8 cellular contexts compared by ENCODE assay signal in the genomic region with DNA sequence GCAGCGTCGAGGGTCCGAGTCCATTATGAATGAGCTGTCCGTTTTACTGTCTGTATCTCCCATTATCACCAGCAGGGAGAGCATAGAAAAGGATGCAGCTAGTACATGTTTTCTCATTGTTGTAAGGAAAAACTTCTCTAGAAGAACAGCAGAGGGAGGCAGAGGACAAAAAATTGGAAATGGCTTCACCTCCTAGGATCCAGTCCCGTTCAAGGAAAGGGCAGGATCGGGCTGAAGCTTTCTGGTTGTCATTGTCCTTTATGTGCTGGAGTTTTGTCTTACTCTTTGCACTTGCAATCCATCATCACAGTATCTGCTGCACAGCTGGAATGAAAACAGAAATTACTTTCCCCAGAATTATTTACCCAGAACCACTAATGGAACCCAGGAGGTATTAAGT. TPM values are rescaled to one million over a fixed set of nuclear protein-coding genes. Genes with fewer than 3 reads are reported as not detected.
DNase-seq lines count a peak whose midpoint lies in the region; ATAC-seq and TF ChIP-seq lines count a peak whose summit lies in the region.

No MANE protein-coding gene starts in this region.

- no peaks in the 10 kb centered on the region for H3K27me3 ChIP-seq in CD4-positive, alpha-beta memory T cell (ENCODE audit: insufficient read depth, low read length)

- peak; percentile 95 for ATAC-seq in GM18867 (IDR thresholded peaks at IDR 0.05; ENCODE audit: unreplicated experiment)
- ATAC-seq in stimulated activated naive CD8-positive, alpha-beta T cell treated with anti-CD3 and anti-CD28 coated beads, Interleukin-15, Interleukin-2, amounts not matched to agents 100 U/mL and 50 U/mL, for 24 hours = peak; percentile 36
- ATAC-seq in HG02588 (IDR thresholded peaks at IDR 0.05; ENCODE audit: unreplicated experiment) = no peak

- H3K4me3 ChIP-seq in CD4-positive, alpha-beta memory T cell (ENCODE audit: low read length in 2 of 2) = no peak overlapping the region

- H3K27me3 Mint-ChIP-seq in CD4-positive, alpha-beta memory T cell = peaks cover 0 to 4% of the 10 kb centered on the region in 2 donors

- POLR2A ChIA-PET in CD4-positive, alpha-beta memory T cell (lab: Charles Lee; ENCODE audit: partially characterized antibody) = interaction anchor here (0.7 to 2.8 kb wide), 4 partner anchors 67 to 914 kb away, joined by 3 to 18 read pairs (median 4); partner anchors contain the start of genes FUNDC1 and KDM6A

- peak; percentile 83 for TF ChIP-seq RAD21 in Ishikawa (IDR thresholded peaks at IDR 0.05; ENCODE audit: low read depth)

- no peaks in the 10 kb centered on the region for H3K36me3 Mint-ChIP-seq in CD4-positive, alpha-beta memory T cell

- H3K27ac ChIP-seq in CD4-positive, alpha-beta memory T cell (ENCODE audit: low read depth, low read length) = no peak overlapping the region

- peak; percentile 47 to 59 (median 51) for DNase-seq in CD4-positive, alpha-beta memory T cell
- DNase-seq in NOMO-1 treated with dmso at 0.1 percent for 144 hours (lab: John Stamatoyannopoulos, UW; ENCODE audit: unreplicated experiment) (peak; percentile 53), brain pericyte (ENCODE audit: low read depth, low spot score) (peak; percentile 16), inferior parietal cortex (ENCODE audit: extremely low spot score) (peak; percentile 83)
- DNase-seq in stimulated activated naive CD8-positive, alpha-beta T cell treated with anti-CD3 and anti-CD28 coated beads, Interleukin-15, Interleukin-2, amounts not matched to agents 100 U/mL and 50 U/mL, for 24 hours = no peak

- no peak overlapping the region for H3K27ac Mint-ChIP-seq in CD4-positive, alpha-beta memory T cell

- no peak for TF ChIP-seq EP300 in Ishikawa (IDR thresholded peaks at IDR 0.05; ENCODE audit: borderline replicate concordance)

- H3K4me3 Mint-ChIP-seq in CD4-positive, alpha-beta memory T cell = peak overlapping the region in 1 of 8 donors; percentile 38

- H3K4me1 Mint-ChIP-seq in CD4-positive, alpha-beta memory T cell = peaks cover 1 to 6% (median 4%) of the 10 kb centered on the region in 4 donors

- no peaks in the 10 kb centered on the region for H3K36me3 ChIP-seq in CD4-positive, alpha-beta memory T cell (ENCODE audit: insufficient read depth, low read length)

- H3K9me3 ChIP-seq in CD4-positive, alpha-beta memory T cell (ENCODE audit: control insufficient read depth in 1 of 2, low read length in 2 of 2) = no peaks in the 10 kb centered on the region

- peaks cover 0 to 15% (median 1%) of the 10 kb centered on the region in 8 donors for H3K9me3 Mint-ChIP-seq in CD4-positive, alpha-beta memory T cell

- intact Hi-C loops in CD4-positive, alpha-beta memory T cell (cut with micrococcal nuclease) = loop anchor here (1.0 to 2.0 kb wide), 5 partner anchors 286 to 1112 kb away; no protein-coding TSS in a partner anchor

- CTCF ChIA-PET in CD4-positive, alpha-beta memory T cell (lab: Charles Lee; ENCODE audit: partially characterized antibody) = interaction anchor here (0.7 to 5.6 kb wide), 18 partner anchors 8 to 1229 kb away, joined by 3 to 78 read pairs (median 5); partner anchors contain the start of gene EFHC2

- H3K4me1 ChIP-seq in CD4-positive, alpha-beta memory T cell (ENCODE audit: insufficient read depth, low read length) = no peaks in the 10 kb centered on the region

TF ChIP-seq in Ishikawa, 13 proteins besides CTCF, POLR2A, EP300 and RAD21:
- TF ChIP-seq YY1 (IDR thresholded peaks at IDR 0.05; ENCODE audit: low read depth) = no peak
- TF ChIP-seq TEAD4 (IDR thresholded peaks at IDR 0.05) = no peak
- TF ChIP-seq MAX (IDR thresholded peaks at IDR 0.05) = no peak
- TF ChIP-seq NFIC (IDR thresholded peaks at IDR 0.05) = no peak
- TF ChIP-seq ZBTB7A (IDR thresholded peaks at IDR 0.05; ENCODE audit: low read depth) = no peak
- no peak for TF ChIP-seq FOXM1 (IDR thresholded peaks at IDR 0.05; ENCODE audit: borderline replicate concordance, low read depth)
- TF ChIP-seq CREB1 (IDR thresholded peaks at IDR 0.05; ENCODE audit: low read depth) = no peak
- no peak for TF ChIP-seq CEBPB (IDR thresholded peaks at IDR 0.05)
- TF ChIP-seq TAF1 (IDR thresholded peaks at IDR 0.05; ENCODE audit: low read depth) = no peak

RNA-seq across cellular contexts. Expression of gene NDP, which starts 14.7 kb away (rescaled TPM):
- not detected for total RNA-seq in CD4-positive, alpha-beta memory T cell
- polyA plus RNA-seq in CD4-positive, alpha-beta memory T cell = not detected
